1 cellular context compared by ENCODE assay signal in genomic region chr1:54108156-54108555, GRCh38.
TF ChIP-seq lines count a peak whose summit lies in the region.

No MANE protein-coding gene starts in this region.

TF ChIP-seq in K562, 482 proteins besides CTCF, POLR2A, EP300 and RAD21 (continues in another document):
- TF ChIP-seq ZNF592 (IDR thresholded peaks at IDR 0.05), result no peak
- peak; percentile 69 for TF ChIP-seq MEF2D (tag; conservative IDR thresholded peaks at IDR 0.05; ENCODE audit: low read depth)
- no peak for TF ChIP-seq ZNF311 (CRISPR knock-in tag; IDR thresholded peaks at IDR 0.05)
- no peak for TF ChIP-seq L3MBTL2 (IDR thresholded peaks at IDR 0.05)
- peak; percentile 77 for TF ChIP-seq TAL1 (IDR thresholded peaks at IDR 0.05)
- TF ChIP-seq ZNF239 (CRISPR knock-in tag; IDR thresholded peaks at IDR 0.05), result no peak
- no peak for TF ChIP-seq ZBTB49 (CRISPR knock-in tag; IDR thresholded peaks at IDR 0.05; ENCODE audit: borderline replicate concordance)
- no peak for TF ChIP-seq BCL6 (CRISPR knock-in tag; IDR thresholded peaks at IDR 0.05)
- no peak for TF ChIP-seq ZNF146 (CRISPR knock-in tag; IDR thresholded peaks at IDR 0.05; ENCODE audit: unreplicated experiment)
- no peak for TF ChIP-seq IFI16 (CRISPR knock-in tag; IDR thresholded peaks at IDR 0.05)
- TF ChIP-seq GABPA (tag; conservative IDR thresholded peaks at IDR 0.05; ENCODE audit: low read depth), result no peak
- peak; percentile 60; the same call in 1 of the 2 replicates for TF ChIP-seq SOX6 (IDR thresholded peaks at IDR 0.05)
- no peak for TF ChIP-seq ZZZ3 (IDR thresholded peaks at IDR 0.05)
- TF ChIP-seq NCOR1 (IDR thresholded peaks at IDR 0.05), result peak; percentile 92
- TF ChIP-seq MBD2 (IDR thresholded peaks at IDR 0.05; ENCODE audit: borderline replicate concordance, low read depth), result no peak
- TF ChIP-seq NFIX (CRISPR knock-in tag; IDR thresholded peaks at IDR 0.05; ENCODE audit: low read depth), result no peak
- no peak for TF ChIP-seq SNIP1 (IDR thresholded peaks at IDR 0.05; ENCODE audit: low read depth)
- no peak for TF ChIP-seq ZNF408 (CRISPR knock-in tag; IDR thresholded peaks at IDR 0.05; ENCODE audit: low read depth)
- no peak for TF ChIP-seq NR3C1 (CRISPR knock-in tag; IDR thresholded peaks at IDR 0.05)
- TF ChIP-seq, protein P1, sequence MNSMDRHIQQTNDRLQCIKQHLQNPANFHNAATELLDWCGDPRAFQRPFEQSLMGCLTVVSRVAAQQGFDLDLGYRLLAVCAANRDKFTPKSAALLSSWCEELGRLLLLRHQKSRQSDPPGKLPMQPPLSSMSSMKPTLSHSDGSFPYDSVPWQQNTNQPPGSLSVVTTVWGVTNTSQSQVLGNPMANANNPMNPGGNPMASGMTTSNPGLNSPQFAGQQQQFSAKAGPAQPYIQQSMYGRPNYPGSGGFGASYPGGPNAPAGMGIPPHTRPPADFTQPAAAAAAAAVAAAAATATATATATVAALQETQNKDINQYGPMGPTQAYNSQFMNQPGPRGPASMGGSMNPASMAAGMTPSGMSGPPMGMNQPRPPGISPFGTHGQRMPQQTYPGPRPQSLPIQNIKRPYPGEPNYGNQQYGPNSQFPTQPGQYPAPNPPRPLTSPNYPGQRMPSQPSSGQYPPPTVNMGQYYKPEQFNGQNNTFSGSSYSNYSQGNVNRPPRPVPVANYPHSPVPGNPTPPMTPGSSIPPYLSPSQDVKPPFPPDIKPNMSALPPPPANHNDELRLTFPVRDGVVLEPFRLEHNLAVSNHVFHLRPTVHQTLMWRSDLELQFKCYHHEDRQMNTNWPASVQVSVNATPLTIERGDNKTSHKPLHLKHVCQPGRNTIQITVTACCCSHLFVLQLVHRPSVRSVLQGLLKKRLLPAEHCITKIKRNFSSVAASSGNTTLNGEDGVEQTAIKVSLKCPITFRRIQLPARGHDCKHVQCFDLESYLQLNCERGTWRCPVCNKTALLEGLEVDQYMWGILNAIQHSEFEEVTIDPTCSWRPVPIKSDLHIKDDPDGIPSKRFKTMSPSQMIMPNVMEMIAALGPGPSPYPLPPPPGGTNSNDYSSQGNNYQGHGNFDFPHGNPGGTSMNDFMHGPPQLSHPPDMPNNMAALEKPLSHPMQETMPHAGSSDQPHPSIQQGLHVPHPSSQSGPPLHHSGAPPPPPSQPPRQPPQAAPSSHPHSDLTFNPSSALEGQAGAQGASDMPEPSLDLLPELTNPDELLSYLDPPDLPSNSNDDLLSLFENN (IDR thresholded peaks at IDR 0.05; ENCODE audit: low read depth in 2 of 2, low read length in 2 of 2), result no peak
- TF ChIP-seq CXXC5 (CRISPR knock-in tag; IDR thresholded peaks at IDR 0.05), result no peak
- TF ChIP-seq POLR3A (IDR thresholded peaks at IDR 0.05; ENCODE audit: borderline replicate concordance, extremely low read depth, insufficient read depth, insufficient read length), result no peak
- no peak for TF ChIP-seq SRSF9 (IDR thresholded peaks at IDR 0.05; ENCODE audit: borderline replicate concordance, low read depth, low read length)
- TF ChIP-seq MEF2A (IDR thresholded peaks at IDR 0.05; ENCODE audit: control insufficient read depth, low read depth, low read length), result peak; percentile 93
- no peak for TF ChIP-seq MAFK (IDR thresholded peaks at IDR 0.05; ENCODE audit: low read length)
- TF ChIP-seq ZNF444 (CRISPR knock-in tag; IDR thresholded peaks at IDR 0.05), result no peak
- TF ChIP-seq IRF2 (CRISPR knock-in tag; IDR thresholded peaks at IDR 0.05), result no peak
- no peak for TF ChIP-seq ZNF165 (CRISPR knock-in tag; IDR thresholded peaks at IDR 0.05; ENCODE audit: borderline replicate concordance)
- TF ChIP-seq BCLAF1 (IDR thresholded peaks at IDR 0.05; ENCODE audit: borderline replicate concordance in 1 of 2, control insufficient read depth in 1 of 2, low read depth in 2 of 2, low read length in 1 of 2), result no peak
- TF ChIP-seq ZC3H11A (IDR thresholded peaks at IDR 0.05; ENCODE audit: low read depth, low read length), result no peak
- no peak for TF ChIP-seq NFYB (IDR thresholded peaks at IDR 0.05; ENCODE audit: extremely low read depth, insufficient read length)
- TF ChIP-seq ZKSCAN3 (CRISPR knock-in tag; IDR thresholded peaks at IDR 0.05), result no peak
- TF ChIP-seq, protein P2, sequence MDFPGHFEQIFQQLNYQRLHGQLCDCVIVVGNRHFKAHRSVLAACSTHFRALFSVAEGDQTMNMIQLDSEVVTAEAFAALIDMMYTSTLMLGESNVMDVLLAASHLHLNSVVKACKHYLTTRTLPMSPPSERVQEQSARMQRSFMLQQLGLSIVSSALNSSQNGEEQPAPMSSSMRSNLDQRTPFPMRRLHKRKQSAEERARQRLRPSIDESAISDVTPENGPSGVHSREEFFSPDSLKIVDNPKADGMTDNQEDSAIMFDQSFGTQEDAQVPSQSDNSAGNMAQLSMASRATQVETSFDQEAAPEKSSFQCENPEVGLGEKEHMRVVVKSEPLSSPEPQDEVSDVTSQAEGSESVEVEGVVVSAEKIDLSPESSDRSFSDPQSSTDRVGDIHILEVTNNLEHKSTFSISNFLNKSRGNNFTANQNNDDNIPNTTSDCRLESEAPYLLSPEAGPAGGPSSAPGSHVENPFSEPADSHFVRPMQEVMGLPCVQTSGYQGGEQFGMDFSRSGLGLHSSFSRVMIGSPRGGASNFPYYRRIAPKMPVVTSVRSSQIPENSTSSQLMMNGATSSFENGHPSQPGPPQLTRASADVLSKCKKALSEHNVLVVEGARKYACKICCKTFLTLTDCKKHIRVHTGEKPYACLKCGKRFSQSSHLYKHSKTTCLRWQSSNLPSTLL (IDR thresholded peaks at IDR 0.05), result no peak
- TF ChIP-seq MTA2 (IDR thresholded peaks at IDR 0.05; ENCODE audit: low read depth), result peak; percentile 50; the same call in 1 of the 2 replicates
- TF ChIP-seq TBP (optimal IDR thresholded peaks at IDR 0.05; ENCODE audit: low read depth, low read length), result no peak
- peak; percentile 44; the same call in 1 of the 2 replicates for TF ChIP-seq NFIC (IDR thresholded peaks at IDR 0.05)
- TF ChIP-seq ZNF583 (CRISPR knock-in tag; IDR thresholded peaks at IDR 0.05), result no peak
- no peak for TF ChIP-seq ZNF551 (CRISPR knock-in tag; IDR thresholded peaks at IDR 0.05)
- no peak for TF ChIP-seq CBX1 (IDR thresholded peaks at IDR 0.05; ENCODE audit: low read depth)
- TF ChIP-seq ZHX1 (conservative IDR thresholded peaks at IDR 0.05; ENCODE audit: low read length), result no peak
- TF ChIP-seq ZNF785 (CRISPR knock-in tag; IDR thresholded peaks at IDR 0.05), result no peak
- no peak for TF ChIP-seq ATF1 (CRISPR knock-in tag; IDR thresholded peaks at IDR 0.05)
- no peak for TF ChIP-seq ATF1 (tag; IDR thresholded peaks at IDR 0.05)
- TF ChIP-seq FUS (optimal IDR thresholded peaks at IDR 0.05; ENCODE audit: low read depth, low read length), result no peak
- no peak for TF ChIP-seq PYGO2 (tag; IDR thresholded peaks at IDR 0.05)
- TF ChIP-seq, protein P3, sequence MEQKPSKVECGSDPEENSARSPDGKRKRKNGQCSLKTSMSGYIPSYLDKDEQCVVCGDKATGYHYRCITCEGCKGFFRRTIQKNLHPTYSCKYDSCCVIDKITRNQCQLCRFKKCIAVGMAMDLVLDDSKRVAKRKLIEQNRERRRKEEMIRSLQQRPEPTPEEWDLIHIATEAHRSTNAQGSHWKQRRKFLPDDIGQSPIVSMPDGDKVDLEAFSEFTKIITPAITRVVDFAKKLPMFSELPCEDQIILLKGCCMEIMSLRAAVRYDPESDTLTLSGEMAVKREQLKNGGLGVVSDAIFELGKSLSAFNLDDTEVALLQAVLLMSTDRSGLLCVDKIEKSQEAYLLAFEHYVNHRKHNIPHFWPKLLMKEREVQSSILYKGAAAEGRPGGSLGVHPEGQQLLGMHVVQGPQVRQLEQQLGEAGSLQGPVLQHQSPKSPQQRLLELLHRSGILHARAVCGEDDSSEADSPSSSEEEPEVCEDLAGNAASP (IDR thresholded peaks at IDR 0.05), result no peak
- TF ChIP-seq DACH1 (IDR thresholded peaks at IDR 0.05; ENCODE audit: partially characterized antibody), result no peak
- no peak for TF ChIP-seq EZH2 (IDR thresholded peaks at IDR 0.05; ENCODE audit: borderline replicate concordance, low read depth, low read length)
- no peak for TF ChIP-seq HDGF (IDR thresholded peaks at IDR 0.05)
- no peak for TF ChIP-seq BCOR (IDR thresholded peaks at IDR 0.05)
